In the genomic region with DNA sequence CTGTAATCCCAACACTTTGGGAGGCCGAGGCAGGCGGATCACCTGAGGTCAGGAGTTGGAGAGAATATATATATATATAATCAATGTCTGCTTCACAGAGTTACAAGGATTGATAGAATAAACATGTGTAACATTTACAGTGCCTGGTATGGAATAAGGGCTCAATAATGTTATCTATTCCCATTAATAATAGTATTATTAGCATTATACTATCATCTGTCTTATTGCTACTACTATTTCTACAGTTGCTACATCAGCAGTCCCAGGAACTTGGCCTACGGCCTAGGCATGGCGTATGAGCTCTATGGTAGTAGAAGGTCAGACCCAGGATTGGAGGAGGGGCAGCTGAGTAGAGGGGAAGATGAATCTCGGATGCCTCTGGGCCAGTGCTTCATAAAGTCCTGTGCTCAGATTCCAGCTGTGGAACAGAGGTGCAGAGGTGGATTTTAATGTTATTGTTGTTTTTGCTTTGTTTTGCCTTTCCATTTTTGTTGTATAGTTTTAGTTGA, we compare ENCODE assay signal across 19 cellular contexts.
A peak's percentile ranks its signal among the peaks of the same experiment; 100 is the strongest.
DNase-seq lines count a peak whose midpoint lies in the region; FAIRE-seq and TF ChIP-seq lines count a peak whose summit lies in the region.
"Had no signal": no experiment of that assay in that cellular context is flagged by ENCODE, and none has a peak within 500 bp of the region (broad histone marks: within the 10 kb centered on the region; RNA-seq: fewer than 3 reads in every experiment).

No MANE protein-coding gene starts in this region.

- H3K4me1 ChIP-seq in kidney (ENCODE audit: control insufficient read depth in 1 of 2, insufficient read depth in 1 of 2, low read depth in 1 of 2, low read length in 2 of 2) (peaks cover 9 to 11% of the 10 kb centered on the region in 2 donors), smooth muscle cell (ENCODE audit: low read depth) (peaks cover 30% of the 10 kb centered on the region)

- H3K9me3 ChIP-seq in kidney (ENCODE audit: control insufficient read depth in 1 of 2, low read length in 2 of 2) (no peaks in the 10 kb centered on the region), smooth muscle cell (replicated peaks; ENCODE audit: low read depth) (no peaks in the 10 kb centered on the region)
- H3K9me3 ChIP-seq: mucosa of descending colon, pancreas, SJCRH30 had no signal

- WGBS in smooth muscle cell (ENCODE audit: low lambda C conversion rate): 83% methylated on average over 5 of the region's 5 CpGs

- H3K27me3 ChIP-seq in HL-60 (ENCODE audit: insufficient read depth, poor library complexity, severe bottlenecking) (no peaks in the 10 kb centered on the region), smooth muscle cell (ENCODE audit: low read depth) (no peaks in the 10 kb centered on the region)
- H3K27me3 ChIP-seq: pancreas, SJCRH30 had no signal

- H3K9me3 Mint-ChIP-seq in chondrocyte (ENCODE audit: low read depth): no peaks in the 10 kb centered on the region
- H3K9me3 Mint-ChIP-seq: activated T-cell treated with anti-CD3 and anti-CD28 coated beads, Interleukin-2, amount 50 U/mL, for 4 hours had no signal

- DNase-seq in HL-60 (ENCODE audit: low read depth in 1 of 2, low spot score in 1 of 2) (no peak), chondrocyte (ENCODE audit: low spot score) (no peak), kidney (peak; percentile 90), smooth muscle cell (lab: John Stamatoyannopoulos, UW; ENCODE audit: unreplicated experiment) (no peak), activated T-cell treated with anti-CD3 and anti-CD28 coated beads for 4 hours (no peak), COR-L47 (lab: John Stamatoyannopoulos, UW) (no peak), iPS-NIHi11 (ENCODE audit: low spot score) (no peak)
- no peak for DNase-seq in activated effector memory CD4-positive, alpha-beta T cell treated with Interleukin-2 at 50 U/mL for 16 hours
- DNase-seq: activated T-cell treated with anti-CD3 and anti-CD28 coated beads, Interleukin-2, amount 50 U/mL, for 4 hours; GF-D8; NCI-H1436 treated with DMSO at 0.1 percent for 48 hours; NCI-H510A; pancreas; SJCRH30; stimulated activated CD4-positive, alpha-beta T cell treated with anti-CD3 and anti-CD28 coated beads, Interleukin-12 subunit alpha, Interleukin-12 subunit beta, amount 100 ng/mL, for 4 hours; stimulated activated naive CD8-positive, alpha-beta T cell treated with anti-CD3 and anti-CD28 coated beads, Interleukin-15, Interleukin-2, amounts not matched to agents 100 U/mL and 50 U/mL, for 24 hours had no signal

- H3K4me3 Mint-ChIP-seq in chondrocyte (ENCODE audit: unreplicated experiment): no peak overlapping the region
- H3K4me3 Mint-ChIP-seq: activated T-cell treated with anti-CD3 and anti-CD28 coated beads, Interleukin-2, amount 50 U/mL, for 4 hours had no signal

- no peak overlapping the region for H3K4me2 ChIP-seq in smooth muscle cell
- H3K4me2 ChIP-seq: KMS-11 had no signal

- H3K27me3 Mint-ChIP-seq in chondrocyte (ENCODE audit: low read depth): peaks cover 5% of the 10 kb centered on the region

- intact Hi-C loops in kidney (cut with DNase I): no loop called here

- peak overlapping the region; percentile 86 for H3K27ac Mint-ChIP-seq in chondrocyte (ENCODE audit: unreplicated experiment)

- H3K9ac ChIP-seq in kidney (ENCODE audit: low read length in 2 of 2): no peak overlapping the region
- H3K9ac ChIP-seq in smooth muscle cell (ENCODE audit: low read depth): no peak overlapping the region
- H3K9ac ChIP-seq: KMS-11 had no signal

- H3K4me3 ChIP-seq in HL-60 (replicated peaks; ENCODE audit: insufficient read depth, low read length) (no peak overlapping the region), kidney (ENCODE audit: low read length in 2 of 2) (no peak overlapping the region), smooth muscle cell (no peak overlapping the region)
- H3K4me3 ChIP-seq: mucosa of descending colon, pancreas, SJCRH30 had no signal

- no peak for FAIRE-seq in kidney (lab: Jason Lieb, UNC)
- FAIRE-seq: islet of Langerhans, pancreas had no signal

- no peaks in the 10 kb centered on the region for H3K79me2 ChIP-seq in smooth muscle cell (ENCODE audit: low read depth)

- peaks cover 31% of the 10 kb centered on the region for H3F3A ChIP-seq in smooth muscle cell (ENCODE audit: low read depth)

- H4K20me1 ChIP-seq in smooth muscle cell (ENCODE audit: low read depth): no peaks in the 10 kb centered on the region

- H3K36me3 ChIP-seq in kidney (ENCODE audit: control insufficient read depth in 1 of 2, insufficient read depth in 2 of 2, low read length in 2 of 2): no peaks in the 10 kb centered on the region
- no peaks in the 10 kb centered on the region for H3K36me3 ChIP-seq in smooth muscle cell (ENCODE audit: low read depth)
- H3K36me3 ChIP-seq: pancreas, SJCRH30 had no signal

- no peak overlapping the region for H2AFZ ChIP-seq in smooth muscle cell (ENCODE audit: low read depth)

- H3K36me3 Mint-ChIP-seq in chondrocyte (ENCODE audit: low read depth): no peaks in the 10 kb centered on the region

- peaks cover 40% of the 10 kb centered on the region for H3K4me1 Mint-ChIP-seq in chondrocyte (ENCODE audit: low read depth)

- H3K27ac ChIP-seq in HL-60 (replicated peaks) (peak overlapping the region; percentile 97), kidney (ENCODE audit: low read depth in 2 of 2, low read length in 2 of 2) (peak overlapping the region in 1 of 2 donors; percentile 11), smooth muscle cell (ENCODE audit: low read depth) (peak overlapping the region; percentile 95)
- H3K27ac ChIP-seq: KMS-11, SJCRH30 had no signal

- TF ChIP-seq CTCF in HL-60 (IDR thresholded peaks at IDR 0.05; ENCODE audit: insufficient read depth, low read length) (no peak), chondrocyte (IDR thresholded peaks at IDR 0.05) (no peak), kidney (IDR thresholded peaks at IDR 0.05; ENCODE audit: borderline replicate concordance, extremely low read depth, insufficient read depth) (no peak), smooth muscle cell (IDR thresholded peaks at IDR 0.05; ENCODE audit: borderline replicate concordance, insufficient read depth, poor library complexity, severe bottlenecking) (no peak)
